Comparison of ENCODE assay signal across 9 cellular contexts in the genomic region with DNA sequence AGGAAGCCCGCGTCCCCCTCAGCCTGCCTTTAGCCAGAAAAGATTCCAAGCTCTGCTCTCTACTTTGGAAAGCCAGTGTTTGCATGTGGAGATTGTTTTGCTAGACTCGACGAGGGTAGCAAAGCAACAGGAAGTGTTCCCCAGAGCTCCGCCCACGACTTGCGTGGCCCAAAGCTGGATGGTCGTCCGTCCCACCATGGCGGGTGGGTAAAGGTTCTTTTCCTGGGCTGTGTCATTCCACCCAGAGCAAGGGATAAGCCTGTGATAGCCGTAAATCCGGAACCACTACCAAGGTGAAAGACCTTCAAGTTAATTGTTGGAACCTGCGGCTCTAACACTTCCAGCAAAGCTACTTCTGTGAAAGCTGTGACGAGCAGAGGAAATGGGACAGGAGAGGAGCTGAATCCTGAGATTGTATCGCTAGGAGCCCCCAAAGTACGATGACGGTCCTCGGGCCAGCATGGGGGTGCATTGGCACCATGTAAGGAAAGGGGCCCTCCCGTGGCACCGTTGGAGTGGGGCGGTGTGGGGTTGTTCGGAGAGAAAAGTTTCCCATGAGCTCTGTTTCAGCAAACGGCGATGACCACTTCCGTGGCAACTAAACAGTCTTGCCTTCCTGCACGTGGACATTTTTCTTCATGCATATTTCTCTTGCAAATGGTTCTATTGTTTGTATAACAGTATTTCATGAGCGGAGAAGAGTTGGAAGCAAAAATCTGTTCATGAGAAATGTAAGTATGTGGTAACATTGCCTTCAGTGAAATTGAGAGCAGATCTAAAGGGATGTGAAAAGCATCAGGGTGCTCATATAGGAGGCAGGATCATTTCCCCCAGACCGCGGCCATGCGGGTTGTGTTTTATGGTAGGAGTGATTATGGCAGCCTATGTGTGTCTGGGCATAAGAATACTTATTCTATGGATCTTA. TPM values are rescaled to one million over a fixed set of nuclear protein-coding genes. Genes with fewer than 3 reads are reported as not detected.
DNase-seq lines count a peak whose midpoint lies in the region; ATAC-seq and TF ChIP-seq lines count a peak whose summit lies in the region.
"Had no signal": no experiment of that assay in that cellular context is flagged by ENCODE, and none has a peak within 500 bp of the region (broad histone marks: within the 10 kb centered on the region; RNA-seq: fewer than 3 reads in every experiment).

No MANE protein-coding gene starts in this region.

- CTCF ChIA-PET in activated CD8-positive, alpha-beta T cell treated with anti-CD3 and anti-CD28 coated beads for 36 hours (lab: Charles Lee): interaction anchor here (1.2 to 1.9 kb wide), 2 partner anchors 56 to 87 kb away, joined by 3 to 12 read pairs; a partner anchor contains a TSS

- H3K4me3 Mint-ChIP-seq in activated CD4-positive, alpha-beta T cell treated with anti-CD3 and anti-CD28 coated beads, Interleukin-2, amount 10 ng/mL, durations not matched to agents 24 days and 14 days: peak overlapping the region; percentile 83
- peak overlapping the region; percentile 70 for H3K4me3 Mint-ChIP-seq in activated CD8-positive, alpha-beta T cell treated with anti-CD3 and anti-CD28 coated beads for 36 hours
- no peak overlapping the region for H3K4me3 Mint-ChIP-seq in progenitor cell of endocrine pancreas (ENCODE audit: low read depth)

- peak; percentile 85 for DNase-seq in activated CD4-positive, alpha-beta T cell treated with anti-CD3 and anti-CD28 coated beads, Interleukin-2, amount 10 ng/mL, durations not matched to agents 24 days and 14 days
- no peak for DNase-seq in activated CD4-positive, alpha-beta T cell treated with anti-CD3 and anti-CD28 coated beads for 4 hours
- peak; percentile 64 for DNase-seq in activated CD8-positive, alpha-beta T cell treated with anti-CD3 and anti-CD28 coated beads for 36 hours
- DNase-seq in iPS-NIHi11 (ENCODE audit: low spot score) (peak; percentile 52), transverse colon (no peak), progenitor cell of endocrine pancreas (ENCODE audit: low spot score, unreplicated experiment) (no peak), inferior parietal cortex (ENCODE audit: extremely low spot score) (no peak)
- DNase-seq: NCI-H187 had no signal

- peak overlapping the region; percentile 84 for H3K27ac Mint-ChIP-seq in activated CD4-positive, alpha-beta T cell treated with anti-CD3 and anti-CD28 coated beads, Interleukin-2, amount 10 ng/mL, durations not matched to agents 24 days and 14 days
- peak overlapping the region; percentile 92 for H3K27ac Mint-ChIP-seq in activated CD8-positive, alpha-beta T cell treated with anti-CD3 and anti-CD28 coated beads for 36 hours
- no peak overlapping the region for H3K27ac Mint-ChIP-seq in progenitor cell of endocrine pancreas

- H3K27ac ChIP-seq in transverse colon: peak overlapping the region; percentile 8 to 56 (median 24)

- TF ChIP-seq POLR2A in transverse colon (IDR thresholded peaks at IDR 0.05): no peak

- no peaks in the 10 kb centered on the region for H3K9me3 Mint-ChIP-seq in activated CD4-positive, alpha-beta T cell treated with anti-CD3 and anti-CD28 coated beads, Interleukin-2, amount 10 ng/mL, durations not matched to agents 24 days and 14 days
- H3K9me3 Mint-ChIP-seq in activated CD8-positive, alpha-beta T cell treated with anti-CD3 and anti-CD28 coated beads for 36 hours: no peaks in the 10 kb centered on the region
- H3K9me3 Mint-ChIP-seq in progenitor cell of endocrine pancreas (ENCODE audit: low read depth): no peaks in the 10 kb centered on the region

- ATAC-seq in activated CD8-positive, alpha-beta T cell treated with anti-CD3 and anti-CD28 coated beads for 36 hours: peak; percentile 31
- ATAC-seq in HG03342 (IDR thresholded peaks at IDR 0.05; ENCODE audit: unreplicated experiment): no peak

- in situ Hi-C loops in transverse colon (cut with MboI; ENCODE audit: low pct_ligation_motif_present in 1 of 4, low pct_unique_long_range_greater_than_20kb in 1 of 4, low sequenced_read_pairs in 3 of 4): no loop called here

- no peaks in the 10 kb centered on the region for H3K27me3 ChIP-seq in transverse colon

- peaks cover 70% of the 10 kb centered on the region for H3K4me1 Mint-ChIP-seq in activated CD4-positive, alpha-beta T cell treated with anti-CD3 and anti-CD28 coated beads, Interleukin-2, amount 10 ng/mL, durations not matched to agents 24 days and 14 days
- peaks cover 63% of the 10 kb centered on the region for H3K4me1 Mint-ChIP-seq in activated CD8-positive, alpha-beta T cell treated with anti-CD3 and anti-CD28 coated beads for 36 hours (ENCODE audit: low read depth)
- H3K4me1 Mint-ChIP-seq in progenitor cell of endocrine pancreas (ENCODE audit: low read depth): peaks cover 3% of the 10 kb centered on the region

- H3K36me3 ChIP-seq in transverse colon: no peaks in the 10 kb centered on the region

- H3K9me3 ChIP-seq in transverse colon: no peaks in the 10 kb centered on the region

- no peak for TF ChIP-seq CTCF in activated CD8-positive, alpha-beta T cell treated with anti-CD3 and anti-CD28 coated beads for 36 hours (IDR thresholded peaks at IDR 0.05)
- TF ChIP-seq CTCF in transverse colon (IDR thresholded peaks at IDR 0.05) (no peak), progenitor cell of endocrine pancreas (IDR thresholded peaks at IDR 0.05; ENCODE audit: unreplicated experiment) (no peak)

- no peaks in the 10 kb centered on the region for H3K27me3 Mint-ChIP-seq in activated CD4-positive, alpha-beta T cell treated with anti-CD3 and anti-CD28 coated beads, Interleukin-2, amount 10 ng/mL, durations not matched to agents 24 days and 14 days
- H3K27me3 Mint-ChIP-seq in activated CD8-positive, alpha-beta T cell treated with anti-CD3 and anti-CD28 coated beads for 36 hours: no peaks in the 10 kb centered on the region
- H3K27me3 Mint-ChIP-seq in progenitor cell of endocrine pancreas: peaks cover 28% of the 10 kb centered on the region

- no peak for TF ChIP-seq EP300 in transverse colon (IDR thresholded peaks at IDR 0.05; ENCODE audit: low read depth)

- intact Hi-C loops in activated CD4-positive, alpha-beta T cell treated with anti-CD3 and anti-CD28 coated beads, Interleukin-2, amount 10 ng/mL, durations not matched to agents 24 days and 14 days (cut with micrococcal nuclease): loop anchor here (10.0 kb wide), 1 partner anchor 1155 kb away; no protein-coding TSS in a partner anchor
- intact Hi-C loops in activated CD8-positive, alpha-beta T cell treated with anti-CD3 and anti-CD28 coated beads for 36 hours (cut with micrococcal nuclease): no loop called here
- intact Hi-C loops in transverse colon (cut with DNase I; ENCODE audit: low total_unique reads): no loop called here

- peak overlapping the region in 3 of 4 donors; percentile 1 to 42 (median 12) for H3K4me3 ChIP-seq in transverse colon

- POLR2A ChIA-PET in activated CD8-positive, alpha-beta T cell treated with anti-CD3 and anti-CD28 coated beads for 36 hours (lab: Charles Lee): interaction anchor here (0.7 to 1.8 kb wide), 6 partner anchors 9 to 201 kb away, joined by 3 to 7 read pairs (median 4); a partner anchor contains a TSS

- H3K36me3 Mint-ChIP-seq in activated CD4-positive, alpha-beta T cell treated with anti-CD3 and anti-CD28 coated beads, Interleukin-2, amount 10 ng/mL, durations not matched to agents 24 days and 14 days (ENCODE audit: low read depth): peaks cover 43% of the 10 kb centered on the region
- peaks cover 4% of the 10 kb centered on the region for H3K36me3 Mint-ChIP-seq in activated CD8-positive, alpha-beta T cell treated with anti-CD3 and anti-CD28 coated beads for 36 hours (ENCODE audit: low read depth)
- no peaks in the 10 kb centered on the region for H3K36me3 Mint-ChIP-seq in progenitor cell of endocrine pancreas (ENCODE audit: insufficient read depth)

- WGBS in transverse colon (ENCODE audit: low coverage in 1 of 2), 2 donors: 76 to 88% methylated on average over 13 to 30 of the region's 30 CpGs

- peaks cover 0 to 29% (median 0%) of the 10 kb centered on the region in 4 donors for H3K4me1 ChIP-seq in transverse colon

RNA-seq across cellular contexts. Expression of a gene that starts 8.3 kb away (rescaled TPM):
- total RNA-seq in activated CD4-positive, alpha-beta T cell treated with anti-CD3 and anti-CD28 coated beads, Interleukin-2, amount 10 ng/mL, durations not matched to agents 24 days and 14 days: 8.6 and 11.5 TPM in 2 replicates
- total RNA-seq in activated CD8-positive, alpha-beta T cell treated with anti-CD3 and anti-CD28 coated beads for 36 hours: 10 to 100 TPM in 1 of 2 experiments, 1 to 10 TPM in 1; 9.2 to 10.3 TPM
- 10 to 100 TPM in 1 of 4 donors, 1 to 10 TPM in 3; 3.4 to 16.9 (median 4.1) TPM for total RNA-seq in transverse colon
- total RNA-seq in progenitor cell of endocrine pancreas: 0.69 and 0.86 TPM in 2 replicates

RNA-seq across cellular contexts. Expression of a gene that starts 53.6 kb away (rescaled TPM):
- not detected in 2 replicates for total RNA-seq in activated CD4-positive, alpha-beta T cell treated with anti-CD3 and anti-CD28 coated beads, Interleukin-2, amount 10 ng/mL, durations not matched to agents 24 days and 14 days
- total RNA-seq in activated CD8-positive, alpha-beta T cell treated with anti-CD3 and anti-CD28 coated beads for 36 hours: not detected
- total RNA-seq in transverse colon (1 to 10 TPM in 2 of 4 donors, not detected in 2; 2.4 to 5.7 TPM), progenitor cell of endocrine pancreas (8.2 and 10.1 TPM in 2 replicates)

RNA-seq across cellular contexts. Expression of a gene that starts 55.9 kb away (rescaled TPM):
- total RNA-seq in activated CD4-positive, alpha-beta T cell treated with anti-CD3 and anti-CD28 coated beads, Interleukin-2, amount 10 ng/mL, durations not matched to agents 24 days and 14 days: 88.8 and 90.5 TPM in 2 replicates
- 10 to 100 TPM; 39.4 to 40.0 TPM for total RNA-seq in activated CD8-positive, alpha-beta T cell treated with anti-CD3 and anti-CD28 coated beads for 36 hours
- total RNA-seq in transverse colon (10 to 100 TPM; 27.3 to 82.2 (median 61.9) TPM), progenitor cell of endocrine pancreas (2.1 and 2.6 TPM in 2 replicates)

Comparison
In these comparisons a context has a peak if more than half of its experiments do, and no peak if none do; other contexts are left out.
1. DNase-seq: peak in activated CD4-positive, alpha-beta T cell treated with anti-CD3 and anti-CD28 coated beads, Interleukin-2, amount 10 ng/mL, durations not matched to agents 24 days and 14 days (single experiment), activated CD8-positive, alpha-beta T cell treated with anti-CD3 and anti-CD28 coated beads for 36 hours (single experiment) and iPS-NIHi11 (single experiment); none in activated CD4-positive, alpha-beta T cell treated with anti-CD3 and anti-CD28 coated beads for 4 hours (0 of 2), transverse colon (single experiment), progenitor cell of endocrine pancreas (single experiment) and inferior parietal cortex (single experiment).